13 cellular contexts compared by ENCODE assay signal in the genomic region with DNA sequence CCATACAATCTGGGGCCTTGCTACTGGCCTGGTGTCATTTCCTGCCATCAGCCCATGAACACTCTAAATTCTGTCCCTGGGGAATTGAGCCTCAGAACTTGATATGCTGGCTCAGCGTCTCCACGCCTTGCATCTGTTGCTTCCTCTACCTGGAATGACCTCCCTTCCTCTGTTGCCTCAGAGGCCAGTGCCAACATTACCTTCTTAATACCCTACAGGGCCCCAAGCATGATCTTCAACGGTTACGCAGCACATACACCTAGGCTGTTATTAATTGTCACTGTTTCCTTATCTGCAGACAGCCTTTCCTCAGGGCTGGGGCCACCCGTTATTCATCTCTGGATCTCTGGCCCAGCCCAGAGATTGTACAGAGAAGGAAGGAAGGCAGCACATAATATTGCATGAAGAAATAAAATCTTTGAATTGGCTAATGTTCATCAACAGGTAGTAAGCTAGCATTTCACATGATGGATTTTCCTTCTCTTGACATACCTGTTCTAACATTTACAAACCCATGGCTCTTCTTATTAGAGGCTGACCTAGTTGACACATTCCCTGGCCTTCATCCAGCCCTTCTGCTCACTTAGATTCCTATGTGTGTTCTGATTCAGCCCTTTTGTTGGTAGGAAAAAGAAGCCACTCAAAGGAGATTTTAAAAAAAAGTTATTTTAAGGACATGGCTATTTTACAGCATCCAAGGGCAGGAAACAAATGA. TPM values are rescaled to one million over a fixed set of nuclear protein-coding genes. Genes with fewer than 3 reads are reported as not detected.
DNase-seq lines count a peak whose midpoint lies in the region; ATAC-seq and TF ChIP-seq lines count a peak whose summit lies in the region.
"Had no signal": no experiment of that assay in that cellular context is flagged by ENCODE, and none has a peak within 500 bp of the region (broad histone marks: within the 10 kb centered on the region; RNA-seq: fewer than 3 reads in every experiment).

No MANE protein-coding gene starts in this region.

- no peak for TF ChIP-seq CTCF in cardiac fibroblast (IDR thresholded peaks at IDR 0.05; ENCODE audit: low read depth, low read length)

- DNase-seq in NCI-H1436 (lab: John Stamatoyannopoulos, UW): peak; percentile 2
- no peak for DNase-seq in NCI-H1436 treated with DMSO at 0.1 percent for 48 hours (lab: John Stamatoyannopoulos, UW)
- peak; percentile 76 for DNase-seq in NCI-H2171 treated with DMSO at 0.1 percent for 48 hours (lab: John Stamatoyannopoulos, UW)
- peak; percentile 14 to 58 for DNase-seq in cardiac fibroblast (ENCODE audit: low read depth in 2 of 2)
- peak; percentile 61 for DNase-seq in renal cortical epithelial cell (ENCODE audit: low read depth)
- no peak for DNase-seq in DMS79 treated with DMSO at 0.1 percent for 48 hours (lab: John Stamatoyannopoulos, UW)
- no peak for DNase-seq in putamen (ENCODE audit: low spot score)
- DNase-seq: 8988T, Caco-2, NCI-H526 treated with DMSO at 0.1 percent for 48 hours, tibial artery had no signal

- H3K4me3 ChIP-seq in cardiac fibroblast (replicated peaks in 1 of 2; ENCODE audit: low read depth in 2 of 2, low read length in 2 of 2): no peak overlapping the region
- H3K4me3 ChIP-seq: breast epithelium, tibial artery had no signal

- ATAC-seq in GM21619 (IDR thresholded peaks at IDR 0.05; ENCODE audit: unreplicated experiment): no peak

RNA-seq across cellular contexts. Expression of gene RNF182, which starts 8.4 kb away (rescaled TPM):
- 10.8 and 17.7 TPM in 2 replicates for total RNA-seq in renal cortical epithelial cell

Comparison
In these comparisons a context has a peak if more than half of its experiments do, and no peak if none do; other contexts are left out.
1. DNase-seq: peak in NCI-H1436 (single experiment), NCI-H2171 treated with DMSO at 0.1 percent for 48 hours (single experiment), cardiac fibroblast (2 of 2) and renal cortical epithelial cell (single experiment); none in NCI-H1436 treated with DMSO at 0.1 percent for 48 hours (single experiment), DMS79 treated with DMSO at 0.1 percent for 48 hours (single experiment) and putamen (single experiment).